ENCODE assay signal across 21 cellular contexts in genomic region chr3:35772364-35773009, GRCh38.
DNase-seq lines count a peak whose midpoint lies in the region; ATAC-seq, FAIRE-seq and TF ChIP-seq lines count a peak whose summit lies in the region.
"Had no signal": no experiment of that assay in that cellular context is flagged by ENCODE, and none has a peak within 500 bp of the region (broad histone marks: within the 10 kb centered on the region; RNA-seq: fewer than 3 reads in every experiment).

No MANE protein-coding gene starts in this region.

- no peak overlapping the region for H2BK5ac ChIP-seq in H1 (ENCODE audit: low read depth, low read length)

- H3K36me3 ChIP-seq in GM23338 (ENCODE audit: insufficient read depth) (no peaks in the 10 kb centered on the region), OCI-LY7 (ENCODE audit: insufficient read depth, low read length) (no peaks in the 10 kb centered on the region), H1 (ENCODE audit: control insufficient read depth in 2 of 4, insufficient read depth in 4 of 4, low read length in 3 of 4) (no peaks in the 10 kb centered on the region)
- H3K36me3 ChIP-seq: HAP-1, pancreas had no signal

- no peak overlapping the region for H4K8ac ChIP-seq in H1 (ENCODE audit: extremely low read depth, insufficient read depth, low read length)

- H3K4me3 ChIP-seq in GM23338 (no peak overlapping the region), OCI-LY7 (ENCODE audit: low read depth, low read length, poor library complexity, severe bottlenecking) (no peak overlapping the region), H1 (ENCODE audit: extremely low read depth in 1 of 4, insufficient read depth in 2 of 4, low read depth in 3 of 4, low read length in 4 of 4) (no peak overlapping the region)
- H3K4me3 ChIP-seq: HAP-1, pancreas, skin epidermis had no signal

- TF ChIP-seq CTCF in GM23338 (conservative IDR thresholded peaks at IDR 0.05; ENCODE audit: low read depth in 2 of 2), result no peak
- TF ChIP-seq CTCF in OCI-LY7 (conservative IDR thresholded peaks at IDR 0.05; ENCODE audit: low read length), result no peak
- TF ChIP-seq CTCF in H1 (IDR thresholded peaks at IDR 0.05; ENCODE audit: control extremely low read depth in 1 of 3, insufficient read depth in 1 of 3, low read depth in 1 of 3, low read length in 3 of 3), result no peak

- no peak for ATAC-seq in GM23338
- ATAC-seq in GM18907 (IDR thresholded peaks at IDR 0.05; ENCODE audit: unreplicated experiment), result no peak
- ATAC-seq in GM18498 (IDR thresholded peaks at IDR 0.05; ENCODE audit: unreplicated experiment), result no peak
- ATAC-seq in activated T-cell treated with anti-CD3 and anti-CD28 coated beads, Interleukin-2, amount 50 U/mL, for 4 hours, result no peak
- ATAC-seq: natural killer cell treated with Interleukin-12 subunit alpha and Interleukin-12 subunit beta and Interleukin-15 and Interleukin-18, amount 100 ng/mL, for 72 hours; pancreas; T-helper 17 cell had no signal

- no peak overlapping the region for H3K9ac ChIP-seq in H1 (replicated peaks in 1 of 4; ENCODE audit: extremely low read depth in 1 of 4, low read depth in 3 of 4, low read length in 3 of 4)

- no peak overlapping the region for H2BK15ac ChIP-seq in H1 (ENCODE audit: low read length)

- CTCF ChIA-PET in OCI-LY7 (lab: Charles Lee; ENCODE audit: unreplicated experiment), result no interaction called here
- CTCF ChIA-PET in H1 (lab: Charles Lee; ENCODE audit: partially characterized antibody), result no interaction called here

- H3K4me1 ChIP-seq in GM23338 (ENCODE audit: insufficient read depth) (peaks cover 7% of the 10 kb centered on the region), OCI-LY7 (ENCODE audit: insufficient read depth, low read length, poor library complexity, severe bottlenecking) (no peaks in the 10 kb centered on the region), H1 (replicated peaks in 1 of 4; ENCODE audit: control insufficient read depth in 3 of 4, insufficient read depth in 4 of 4, low read length in 3 of 4) (0 out of 7 replicates have a peak, but pooled peaks cover 0 to 2% (median 0%) of the 10 kb centered on the region in 4 experiments)
- H3K4me1 ChIP-seq: HAP-1, pancreas had no signal

- no peaks in the 10 kb centered on the region for H3K23me2 ChIP-seq in H1 (ENCODE audit: low read depth, low read length)

- H3K9me3 ChIP-seq in OCI-LY7 (ENCODE audit: low read length), result no peaks in the 10 kb centered on the region
- no peaks in the 10 kb centered on the region for H3K9me3 ChIP-seq in H1 (ENCODE audit: insufficient read depth in 2 of 2, low read depth in 1 of 2, low read length in 1 of 2)
- H3K9me3 ChIP-seq: HAP-1, pancreas had no signal

- no peak overlapping the region for H2BK20ac ChIP-seq in H1 (ENCODE audit: low read length)

- no peak overlapping the region for H4K5ac ChIP-seq in H1 (ENCODE audit: insufficient read length, low read depth, low read length)

- no peaks in the 10 kb centered on the region for H3K9me3 Mint-ChIP-seq in GM23338
- no peaks in the 10 kb centered on the region for H3K9me3 Mint-ChIP-seq in activated T-cell treated with anti-CD3 and anti-CD28 coated beads, Interleukin-2, amount 50 U/mL, for 4 hours
- H3K9me3 Mint-ChIP-seq: activated CD4-positive, alpha-beta T cell treated with anti-CD3 and anti-CD28 coated beads, Interleukin-2, amount 10 ng/mL, durations not matched to agents 7 days and 5 days; natural killer cell treated with Interleukin-12 subunit alpha and Interleukin-12 subunit beta and Interleukin-15 and Interleukin-18, amount 100 ng/mL, for 72 hours had no signal

- DNase-seq in GM23338 (ENCODE audit: low spot score) (no peak), OCI-LY7 (ENCODE audit: low spot score) (no peak), H1 (ENCODE audit: low read depth in 1 of 2, low spot score in 2 of 2) (no peak), pons (ENCODE audit: low spot score) (peak; percentile 50), cerebellar cortex (ENCODE audit: low spot score) (no peak)
- no peak for DNase-seq in activated T-cell treated with anti-CD3 and anti-CD28 coated beads, Interleukin-2, amount 50 U/mL, for 4 hours
- DNase-seq: activated CD4-positive, alpha-beta T cell treated with anti-CD3 and anti-CD28 coated beads, Interleukin-2, amount 10 ng/mL, durations not matched to agents 7 days and 5 days; activated effector memory CD4-positive, alpha-beta T cell treated with anti-CD3 and anti-CD28 coated beads, Interleukin-2, amount 50 U/mL, for 16 hours; GDM1; mesendoderm; NCI-H1092 treated with DMSO at 0.1 percent for 48 hours; NCI-H69; pancreas; stimulated activated naive CD4-positive, alpha-beta T cell treated with Interleukin-2 at 50 U/mL for 16 hours; T-helper 17 cell; trophoblast cell had no signal

- peak overlapping the region; percentile 88; the same call in 1 of the 2 replicates for H2AFZ ChIP-seq in GM23338
- H2AFZ ChIP-seq in OCI-LY7 (ENCODE audit: low read length), result peak overlapping the region; percentile 11; the same call in 1 of the 2 replicates
- H2AFZ ChIP-seq in H1 (ENCODE audit: low read length), result 0 out of 2 replicates have a peak overlapping the region, but pooled peaks have one; percentile 46

- no peak overlapping the region for H2BK12ac ChIP-seq in H1 (ENCODE audit: low read depth, low read length)

- TF ChIP-seq POLR2A in H1 (IDR thresholded peaks at IDR 0.05; ENCODE audit: control extremely low read depth in 1 of 2, low read depth in 2 of 2, low read length in 2 of 2), result no peak

- H4K91ac ChIP-seq in H1 (replicated peaks; ENCODE audit: insufficient read length, low read length), result no peak overlapping the region

- no peak overlapping the region for H2BK120ac ChIP-seq in H1 (replicated peaks; ENCODE audit: low read depth, low read length)

- H3K4me3 Mint-ChIP-seq in GM23338, result no peak overlapping the region
- H3K4me3 Mint-ChIP-seq in activated T-cell treated with anti-CD3 and anti-CD28 coated beads, Interleukin-2, amount 50 U/mL, for 4 hours, result no peak overlapping the region
- H3K4me3 Mint-ChIP-seq: activated CD4-positive, alpha-beta T cell treated with anti-CD3 and anti-CD28 coated beads, Interleukin-2, amount 10 ng/mL, durations not matched to agents 7 days and 5 days; natural killer cell treated with Interleukin-12 subunit alpha and Interleukin-12 subunit beta and Interleukin-15 and Interleukin-18, amount 100 ng/mL, for 72 hours; T-helper 17 cell had no signal

- H4K20me1 ChIP-seq in GM23338 (replicated peaks; ENCODE audit: insufficient read depth), result no peaks in the 10 kb centered on the region
- H4K20me1 ChIP-seq in OCI-LY7 (ENCODE audit: insufficient read depth, low read length), result no peaks in the 10 kb centered on the region
- no peaks in the 10 kb centered on the region for H4K20me1 ChIP-seq in H1 (replicated peaks in 1 of 2; ENCODE audit: control insufficient read depth in 1 of 2, insufficient read depth in 2 of 2, low read length in 2 of 2)

- POLR2A ChIA-PET in OCI-LY7 (lab: Charles Lee) (interaction anchor here (0.7 to 2.0 kb wide), 3 partner anchors 9 to 271 kb away, joined by 3 to 6 read pairs (median 3); no protein-coding TSS in a partner anchor), H1 (lab: Charles Lee; ENCODE audit: partially characterized antibody) (no interaction called here)

- H3K4ac ChIP-seq in H1 (replicated peaks; ENCODE audit: insufficient read length, low read depth, low read length), result no peak overlapping the region

- no peak for TF ChIP-seq RAD21 in H1 (IDR thresholded peaks at IDR 0.05 in 1 of 2, conservative IDR thresholded peaks at IDR 0.05 in 1 of 2; ENCODE audit: low read depth in 2 of 2, low read length in 2 of 2)

- H3K27me3 ChIP-seq in GM23338 (ENCODE audit: insufficient read depth), result no peaks in the 10 kb centered on the region
- no peaks in the 10 kb centered on the region for H3K27me3 ChIP-seq in H1 (replicated peaks in 1 of 4; ENCODE audit: control insufficient read depth in 3 of 4, extremely low read depth in 1 of 4, insufficient read depth in 3 of 4, low read length in 3 of 4)
- H3K27me3 ChIP-seq: pancreas had no signal

- H3K9me2 ChIP-seq in GM23338 (ENCODE audit: insufficient read depth), result no peaks in the 10 kb centered on the region; the same call in 1 of the 2 replicates
- no peaks in the 10 kb centered on the region for H3K9me2 ChIP-seq in OCI-LY7 (ENCODE audit: insufficient read depth, low read length)

- no peak for FAIRE-seq in H1 (lab: Jason Lieb, UNC)
- FAIRE-seq: pancreas had no signal

- H3K36me3 Mint-ChIP-seq in GM23338 (ENCODE audit: low read depth), result no peaks in the 10 kb centered on the region
- H3K36me3 Mint-ChIP-seq in activated T-cell treated with anti-CD3 and anti-CD28 coated beads, Interleukin-2, amount 50 U/mL, for 4 hours (ENCODE audit: insufficient read depth), result no peaks in the 10 kb centered on the region
- H3K36me3 Mint-ChIP-seq: natural killer cell treated with Interleukin-12 subunit alpha and Interleukin-12 subunit beta and Interleukin-15 and Interleukin-18, amount 100 ng/mL, for 72 hours had no signal

- no peak overlapping the region for H3K23ac ChIP-seq in H1 (ENCODE audit: insufficient read length)

- H3K4me1 Mint-ChIP-seq in GM23338, result peaks cover 4% of the 10 kb centered on the region; the same call in 1 of the 3 replicates
- no peaks in the 10 kb centered on the region for H3K4me1 Mint-ChIP-seq in activated T-cell treated with anti-CD3 and anti-CD28 coated beads, Interleukin-2, amount 50 U/mL, for 4 hours (ENCODE audit: low read depth)
- H3K4me1 Mint-ChIP-seq: activated CD4-positive, alpha-beta T cell treated with anti-CD3 and anti-CD28 coated beads, Interleukin-2, amount 10 ng/mL, durations not matched to agents 7 days and 5 days; T-helper 17 cell had no signal

- no peaks in the 10 kb centered on the region for H3K27me3 Mint-ChIP-seq in GM23338 (ENCODE audit: insufficient read depth, low read depth, poor library complexity)
- no peaks in the 10 kb centered on the region for H3K27me3 Mint-ChIP-seq in activated T-cell treated with anti-CD3 and anti-CD28 coated beads, Interleukin-2, amount 50 U/mL, for 4 hours (ENCODE audit: low read depth)
- H3K27me3 Mint-ChIP-seq: activated CD4-positive, alpha-beta T cell treated with anti-CD3 and anti-CD28 coated beads, Interleukin-2, amount 10 ng/mL, durations not matched to agents 7 days and 5 days; natural killer cell treated with Interleukin-12 subunit alpha and Interleukin-12 subunit beta and Interleukin-15 and Interleukin-18, amount 100 ng/mL, for 72 hours; T-helper 17 cell had no signal

- no peaks in the 10 kb centered on the region for H3F3A ChIP-seq in GM23338 (replicated peaks; ENCODE audit: low read depth)

- H3K79me2 ChIP-seq in GM23338 (replicated peaks; ENCODE audit: insufficient read depth), result no peaks in the 10 kb centered on the region
- no peaks in the 10 kb centered on the region for H3K79me2 ChIP-seq in OCI-LY7 (ENCODE audit: insufficient read depth, low read depth, low read length)
- H3K79me2 ChIP-seq in H1 (ENCODE audit: control insufficient read depth in 1 of 2, insufficient read depth in 2 of 2, low read length in 2 of 2), result no peaks in the 10 kb centered on the region

- intact Hi-C loops in OCI-LY7 (cut with micrococcal nuclease; ENCODE audit: unreplicated experiment), result no loop called here

- H3K79me1 ChIP-seq in H1 (ENCODE audit: low read depth, low read length), result no peaks in the 10 kb centered on the region

- no peak overlapping the region for H3K14ac ChIP-seq in H1 (ENCODE audit: insufficient read length)

- WGBS in H1 (ENCODE audit: extremely low coverage in 1 of 2, insufficient coverage in 1 of 2, insufficient read length in 1 of 2, insufficient replicate concordance in 2 of 2, low coverage in 1 of 2, low lambda C conversion rate in 2 of 2, missing lambda C conversion rate in 1 of 2), 2 experiments, result 97% methylated on average over 2 of the region's 2 CpGs; no CpG with 5 or more reads in 1 of the 2 experiments

- H3K27ac ChIP-seq in GM23338 (ENCODE audit: low read depth) (no peak overlapping the region), OCI-LY7 (ENCODE audit: low read depth, low read length, poor library complexity, severe bottlenecking) (no peak overlapping the region), H1 (ENCODE audit: low read depth, low read length) (no peak overlapping the region)
- H3K27ac ChIP-seq: pancreas, skin epidermis had no signal

- no TSS peak for BruUV-seq in OCI-LY7 (replicated peaks; lab: Mats Ljungman, UMichigan)

- H2AK5ac ChIP-seq in H1 (ENCODE audit: low read depth, low read length), result no peak overlapping the region

- no peak overlapping the region for H3K18ac ChIP-seq in H1 (ENCODE audit: extremely low read depth, low read length)

- H3K27ac Mint-ChIP-seq in GM23338, result peak overlapping the region; percentile 16; the same call in 1 of the 2 replicates
- H3K27ac Mint-ChIP-seq: activated CD4-positive, alpha-beta T cell treated with anti-CD3 and anti-CD28 coated beads, Interleukin-2, amount 10 ng/mL, durations not matched to agents 7 days and 5 days; natural killer cell treated with Interleukin-12 subunit alpha and Interleukin-12 subunit beta and Interleukin-15 and Interleukin-18, amount 100 ng/mL, for 72 hours; T-helper 17 cell had no signal

- H3K4me2 ChIP-seq in GM23338 (no peak overlapping the region), OCI-LY7 (ENCODE audit: low read length) (no peak overlapping the region), H1 (ENCODE audit: insufficient read depth in 1 of 2, low read depth in 2 of 2, low read length in 2 of 2) (no peak overlapping the region)

- H3K56ac ChIP-seq in H1 (replicated peaks; ENCODE audit: insufficient read length, low read depth, low read length), result no peak overlapping the region

- TF ChIP-seq EP300 in H1 (IDR thresholded peaks at IDR 0.05; ENCODE audit: borderline replicate concordance in 1 of 2, low read depth in 2 of 2, low read length in 2 of 2), result no peak

Comparison
In these comparisons a context has a peak if more than half of its experiments do, and no peak if none do; other contexts are left out.
1. H2AFZ ChIP-seq: peak in every context shown above with its lines; median percentile 88 in GM23338; 46 in H1; 11 in OCI-LY7.